ENCODE assay signal across 9 cellular contexts in genomic region chr5:41925555-41925946, GRCh38. TPM values are rescaled to one million over a fixed set of nuclear protein-coding genes. Genes with fewer than 3 reads are reported as not detected.
DNase-seq lines count a peak whose midpoint lies in the region; ATAC-seq, FAIRE-seq and TF ChIP-seq lines count a peak whose summit lies in the region.
"Had no signal": no experiment of that assay in that cellular context is flagged by ENCODE, and none has a peak within 500 bp of the region (broad histone marks: within the 10 kb centered on the region; RNA-seq: fewer than 3 reads in every experiment).

No MANE protein-coding gene starts in this region.

- no peak overlapping the region for H3K27ac ChIP-seq in trophoblast cell (ENCODE audit: low read depth, low read length)

- no peak overlapping the region for H3K23ac ChIP-seq in trophoblast cell (ENCODE audit: low read length)

- H2AK5ac ChIP-seq in trophoblast cell (ENCODE audit: low read length) = no peak overlapping the region

- peak overlapping the region; percentile 50 for H2AFZ ChIP-seq in trophoblast cell (ENCODE audit: insufficient read depth, low read length, poor library complexity)

- no peaks in the 10 kb centered on the region for H3K79me2 ChIP-seq in trophoblast cell (ENCODE audit: control insufficient read depth, insufficient read depth, low read length, poor library complexity)

- peak; percentile 33 for DNase-seq in NCI-H1105 treated with DMSO at 0.1 percent for 48 hours (lab: John Stamatoyannopoulos, UW)
- DNase-seq in NCI-H1105 (lab: John Stamatoyannopoulos, UW) = no peak
- DNase-seq in HAP-1 (ENCODE audit: low spot score in 2 of 2) = peak; percentile 32 to 45
- DNase-seq in NB4 (ENCODE audit: low read depth) = no peak
- DNase-seq in activated naive CD4-positive, alpha-beta T cell treated with anti-CD3 and anti-CD28 coated beads, Interleukin-2, amount 50 U/mL, for 72 hours (ENCODE audit: low spot score in 2 of 2) = peak in 1 of 2 donors; percentile 36
- peak; percentile 77 for DNase-seq in cardiac septum (ENCODE audit: low spot score)
- DNase-seq in trophoblast cell = peak in 1 of 2 donors; percentile 44
- DNase-seq in GM12891 (ENCODE audit: insufficient read length, low spot score) = no peak

- TF ChIP-seq POLR2A in NB4 (IDR thresholded peaks at IDR 0.05; ENCODE audit: extremely low read depth, insufficient read length) (no peak), GM12891 (IDR thresholded peaks at IDR 0.05; ENCODE audit: low read depth, low read length) (no peak)

- no peaks in the 10 kb centered on the region for H3K9me3 Mint-ChIP-seq in activated naive CD4-positive, alpha-beta T cell treated with anti-CD3 and anti-CD28 coated beads, Interleukin-2, amount 50 U/mL, for 72 hours

- H3K9me3 ChIP-seq in HAP-1 = no peaks in the 10 kb centered on the region
- H3K9me3 ChIP-seq in trophoblast cell (ENCODE audit: insufficient read depth, low read depth, low read length) = no peaks in the 10 kb centered on the region

- no peak overlapping the region for H3K18ac ChIP-seq in trophoblast cell (ENCODE audit: low read length)

- peak overlapping the region; percentile 57 for H3K9ac ChIP-seq in trophoblast cell (ENCODE audit: low read length)

- H2BK120ac ChIP-seq in trophoblast cell (ENCODE audit: insufficient read depth, low read length, poor library complexity) = no peak overlapping the region

- H3K4ac ChIP-seq in trophoblast cell (ENCODE audit: low read depth, low read length) = no peak overlapping the region

- peak overlapping the region; percentile 24 for H4K91ac ChIP-seq in trophoblast cell (ENCODE audit: low read depth, low read length)

- intact Hi-C loops in cardiac septum (cut with DNase I) = loop anchor here (1.0 to 2.0 kb wide), 2 partner anchors 21 to 56 kb away; partner anchors contain the start of gene RIMOC1

- H3K36me3 ChIP-seq in HAP-1 (replicated peaks) = peaks cover 2% of the 10 kb centered on the region; the same call in 1 of the 2 replicates
- no peaks in the 10 kb centered on the region for H3K36me3 ChIP-seq in trophoblast cell (ENCODE audit: control insufficient read depth in 1 of 2, insufficient read depth in 2 of 2, low read length in 2 of 2)

- peak overlapping the region; percentile 93 to 100 for H3K27ac Mint-ChIP-seq in activated naive CD4-positive, alpha-beta T cell treated with anti-CD3 and anti-CD28 coated beads, Interleukin-2, amount 50 U/mL, for 72 hours

- H3K14ac ChIP-seq in trophoblast cell (ENCODE audit: low read length) = no peak overlapping the region

- in situ Hi-C loops in HAP-1 (cut with MboI; ENCODE audit: low sequenced_read_pairs) = no loop called here

- peaks cover 6 to 9% of the 10 kb centered on the region in 2 donors for H3K36me3 Mint-ChIP-seq in activated naive CD4-positive, alpha-beta T cell treated with anti-CD3 and anti-CD28 coated beads, Interleukin-2, amount 50 U/mL, for 72 hours

- peaks cover 6% of the 10 kb centered on the region; the same call in 1 of the 2 replicates for H3K4me1 ChIP-seq in HAP-1
- no peaks in the 10 kb centered on the region for H3K4me1 ChIP-seq in trophoblast cell (ENCODE audit: control insufficient read depth in 1 of 2, insufficient read depth in 2 of 2, low read length in 2 of 2)

- peaks cover 5% of the 10 kb centered on the region for H3K79me1 ChIP-seq in trophoblast cell (ENCODE audit: low read length)

- no CpG with 5 or more reads among the region's 18 CpGs for WGBS in trophoblast cell (ENCODE audit: extremely low coverage, insufficient coverage, insufficient read length)

- peak overlapping the region; percentile 35 for H4K12ac ChIP-seq in trophoblast cell (ENCODE audit: low read depth, low read length)

- H3K27me3 ChIP-seq in HAP-1 (ENCODE audit: low read depth) = no peaks in the 10 kb centered on the region
- no peaks in the 10 kb centered on the region for H3K27me3 ChIP-seq in trophoblast cell (ENCODE audit: insufficient read depth, low read length)

- no peak overlapping the region for H2BK5ac ChIP-seq in trophoblast cell (ENCODE audit: low read depth, low read length, poor library complexity)

- FAIRE-seq in GM12891 (lab: Jason Lieb, UNC) = no peak
- FAIRE-seq: G401.6 had no signal

- H3K4me3 ChIP-seq in HAP-1 (peak overlapping the region; percentile 49), NB4 (ENCODE audit: low read depth, low read length) (peak overlapping the region; percentile 50), trophoblast cell (ENCODE audit: low read depth, low read length) (peak overlapping the region; percentile 73)

- peak in 1 of 2 donors; percentile 32 for ATAC-seq in activated naive CD4-positive, alpha-beta T cell treated with anti-CD3 and anti-CD28 coated beads, Interleukin-2, amount 50 U/mL, for 72 hours

- no peak for TF ChIP-seq CTCF in NB4 (IDR thresholded peaks at IDR 0.05; ENCODE audit: low read depth, low read length)

- H2BK12ac ChIP-seq in trophoblast cell (ENCODE audit: low read length) = no peak overlapping the region

- H3K4me2 ChIP-seq in trophoblast cell (ENCODE audit: low read length) = peak overlapping the region; percentile 67

- H4K8ac ChIP-seq in trophoblast cell (ENCODE audit: low read depth, low read length) = peak overlapping the region; percentile 83

TF ChIP-seq in GM12891, 5 proteins besides CTCF, POLR2A, EP300 and RAD21:
- TF ChIP-seq TAF1 (IDR thresholded peaks at IDR 0.05; ENCODE audit: low read depth, low read length) (no peak), PAX5 (IDR thresholded peaks at IDR 0.05; ENCODE audit: insufficient read depth, low read length, severe bottlenecking) (no peak), SPI1 (IDR thresholded peaks at IDR 0.05; ENCODE audit: low read depth, low read length) (no peak), POLR2AphosphoS5 (IDR thresholded peaks at IDR 0.05; ENCODE audit: low read depth, low read length) (no peak), POU2F2 (IDR thresholded peaks at IDR 0.05; ENCODE audit: low read depth, low read length) (no peak)

RNA-seq across cellular contexts. Expression of gene FBXO4, which starts 0.5 kb away (rescaled TPM):
- 10 to 100 TPM in 1 of 2 donors, 1 to 10 TPM in 1; 3.8 to 21.0 TPM for total RNA-seq in activated naive CD4-positive, alpha-beta T cell treated with anti-CD3 and anti-CD28 coated beads, Interleukin-2, amount 50 U/mL, for 72 hours
- 5.1 TPM for total RNA-seq in cardiac septum
- 1.8 and 2.2 TPM in 2 replicates for polyA plus RNA-seq in trophoblast cell (2013)
- polyA plus RNA-seq in GM12891 (2012; ENCODE audit: low read depth, missing spikeins) = 8.7 TPM

RNA-seq across cellular contexts. Expression of gene RIMOC1, which starts 21.4 kb away (rescaled TPM):
- total RNA-seq in activated naive CD4-positive, alpha-beta T cell treated with anti-CD3 and anti-CD28 coated beads, Interleukin-2, amount 50 U/mL, for 72 hours = 10 to 100 TPM; 23.6 to 37.6 TPM
- 15.3 TPM for total RNA-seq in cardiac septum
- polyA plus RNA-seq in trophoblast cell (2013) = 18.0 and 18.9 TPM in 2 replicates
- polyA plus RNA-seq in GM12891 (2012; ENCODE audit: low read depth, missing spikeins) = 3.4 TPM

RNA-seq across cellular contexts. Expression of gene OXCT1, which starts 55.3 kb away (rescaled TPM):
- total RNA-seq in activated naive CD4-positive, alpha-beta T cell treated with anti-CD3 and anti-CD28 coated beads, Interleukin-2, amount 50 U/mL, for 72 hours = 10 to 100 TPM; 74.5 to 85.5 TPM
- total RNA-seq in cardiac septum = 269 TPM
- polyA plus RNA-seq in trophoblast cell (2013) = 3.8 and 4.0 TPM in 2 replicates
- polyA plus RNA-seq in GM12891 (2012; ENCODE audit: low read depth, missing spikeins) = 37.4 TPM

Comparison
In these comparisons a context has a peak if more than half of its experiments do, and no peak if none do; other contexts are left out.
1. DNase-seq: peak in NCI-H1105 treated with DMSO at 0.1 percent for 48 hours (single experiment), HAP-1 (2 of 2) and cardiac septum (single experiment); none in NCI-H1105 (single experiment), NB4 (single experiment) and GM12891 (single experiment).
2. Peak in every context shown above with its lines, with median percentiles within 50 percentile points of each other: H3K4me3 ChIP-seq.